In genomic region chr2:108621087-108621559, GRCh38 we compare ENCODE assay signal across 1 cellular context.
TF ChIP-seq lines count a peak whose summit lies in the region.

No MANE protein-coding gene starts in this region.

TF ChIP-seq in K562, 482 proteins besides CTCF, POLR2A, EP300 and RAD21 (continued from another document and continues in another):
- TF ChIP-seq BRF2 (IDR thresholded peaks at IDR 0.05; ENCODE audit: borderline replicate concordance, insufficient read depth, insufficient read length) (no peak), CTCFL (IDR thresholded peaks at IDR 0.05; ENCODE audit: borderline replicate concordance, insufficient read depth, low read depth, low read length, poor library complexity, severe bottlenecking) (no peak), SMARCB1 (IDR thresholded peaks at IDR 0.05; ENCODE audit: insufficient read length, low read depth) (no peak), ZNF589 (CRISPR knock-in tag; IDR thresholded peaks at IDR 0.05; ENCODE audit: low read depth) (no peak), PTRF (tag; IDR thresholded peaks at IDR 0.05) (no peak), CBX3 (IDR thresholded peaks at IDR 0.05; ENCODE audit: borderline replicate concordance in 1 of 2, low read length in 2 of 2) (peak in 1 of 2 experiments; percentile 39; a peak in 1 of 3 replicates), SIN3B (IDR thresholded peaks at IDR 0.05; ENCODE audit: low read depth) (no peak), TAL1 (IDR thresholded peaks at IDR 0.05) (peak; percentile 26), TFAP4 (CRISPR knock-in tag; IDR thresholded peaks at IDR 0.05; ENCODE audit: borderline replicate concordance) (peak; percentile 37; the same call in 1 of the 2 replicates), L3MBTL2 (IDR thresholded peaks at IDR 0.05) (peak; percentile 87), NFATC3 (IDR thresholded peaks at IDR 0.05) (0 out of 2 replicates have a peak, but pooled peaks have one; percentile 17), FIP1L1 (IDR thresholded peaks at IDR 0.05; ENCODE audit: low read depth, low read length, poor library complexity, severe bottlenecking) (no peak), C11orf30 (IDR thresholded peaks at IDR 0.05; ENCODE audit: low read depth) (peak; percentile 82), TEAD4 (IDR thresholded peaks at IDR 0.05; ENCODE audit: low read length) (peak; percentile 35; the same call in 1 of the 2 replicates), TEAD4 (CRISPR knock-in tag; IDR thresholded peaks at IDR 0.05; ENCODE audit: borderline replicate concordance) (no peak), HNRNPK (IDR thresholded peaks at IDR 0.05; ENCODE audit: low read depth, low read length, poor library complexity, severe bottlenecking) (no peak), USF1 (CRISPR knock-in tag; IDR thresholded peaks at IDR 0.05) (peak; percentile 40; the same call in 1 of the 2 replicates), MED1 (CRISPR knock-in tag; IDR thresholded peaks at IDR 0.05; ENCODE audit: borderline replicate concordance) (no peak), MLX (CRISPR knock-in tag; conservative IDR thresholded peaks at IDR 0.05) (no peak), ARID1B (IDR thresholded peaks at IDR 0.05) (peak; percentile 72), ZBTB17 (CRISPR knock-in tag; IDR thresholded peaks at IDR 0.05) (no peak), ZNF24 (IDR thresholded peaks at IDR 0.05) (no peak), ZNF121 (CRISPR knock-in tag; conservative IDR thresholded peaks at IDR 0.05) (no peak), HSF4 (CRISPR knock-in tag; IDR thresholded peaks at IDR 0.05; ENCODE audit: borderline replicate concordance) (no peak), SMARCE1 (IDR thresholded peaks at IDR 0.05) (peak; percentile 72), NCOA4 (IDR thresholded peaks at IDR 0.05; ENCODE audit: partially characterized antibody) (no peak), PRDM10 (IDR thresholded peaks at IDR 0.05; ENCODE audit: partially characterized antibody) (no peak), MAZ (CRISPR knock-in tag; conservative IDR thresholded peaks at IDR 0.05 in 1 of 2, IDR thresholded peaks at IDR 0.05 in 1 of 2) (peak in 1 of 2 experiments; percentile 70; a peak in 1 of 4 replicates), WHSC1 (IDR thresholded peaks at IDR 0.05; ENCODE audit: low read length) (no peak), GABPB1 (CRISPR knock-in tag; IDR thresholded peaks at IDR 0.05) (0 out of 2 replicates have a peak, but pooled peaks have one; percentile 23), ZNF384 (IDR thresholded peaks at IDR 0.05; ENCODE audit: low read depth, low read length) (no peak), ZBTB43 (CRISPR knock-in tag; IDR thresholded peaks at IDR 0.05) (no peak), SREBF2 (CRISPR knock-in tag; IDR thresholded peaks at IDR 0.05) (no peak), KDM1A (IDR thresholded peaks at IDR 0.05) (peak; percentile 65 to 72; a peak in 3 of 4 replicates), SREBF1 (IDR thresholded peaks at IDR 0.05; ENCODE audit: borderline replicate concordance, low read depth, low read length) (no peak), ZNF695 (CRISPR knock-in tag; IDR thresholded peaks at IDR 0.05) (no peak), NCOR1 (IDR thresholded peaks at IDR 0.05) (no peak; the same call in 1 of the 2 replicates), GABPA (tag; conservative IDR thresholded peaks at IDR 0.05; ENCODE audit: low read depth) (0 out of 2 replicates have a peak, but pooled peaks have one; percentile 7), NR1H2 (CRISPR knock-in tag; IDR thresholded peaks at IDR 0.05) (no peak), NR2C1 (IDR thresholded peaks at IDR 0.05) (peak; percentile 59), NR2C1 (tag; IDR thresholded peaks at IDR 0.05) (0 out of 2 replicates have a peak, but pooled peaks have one; percentile 32), CLOCK (CRISPR knock-in tag; IDR thresholded peaks at IDR 0.05; ENCODE audit: borderline replicate concordance) (no peak)
- TF ChIP-seq, protein P1, sequence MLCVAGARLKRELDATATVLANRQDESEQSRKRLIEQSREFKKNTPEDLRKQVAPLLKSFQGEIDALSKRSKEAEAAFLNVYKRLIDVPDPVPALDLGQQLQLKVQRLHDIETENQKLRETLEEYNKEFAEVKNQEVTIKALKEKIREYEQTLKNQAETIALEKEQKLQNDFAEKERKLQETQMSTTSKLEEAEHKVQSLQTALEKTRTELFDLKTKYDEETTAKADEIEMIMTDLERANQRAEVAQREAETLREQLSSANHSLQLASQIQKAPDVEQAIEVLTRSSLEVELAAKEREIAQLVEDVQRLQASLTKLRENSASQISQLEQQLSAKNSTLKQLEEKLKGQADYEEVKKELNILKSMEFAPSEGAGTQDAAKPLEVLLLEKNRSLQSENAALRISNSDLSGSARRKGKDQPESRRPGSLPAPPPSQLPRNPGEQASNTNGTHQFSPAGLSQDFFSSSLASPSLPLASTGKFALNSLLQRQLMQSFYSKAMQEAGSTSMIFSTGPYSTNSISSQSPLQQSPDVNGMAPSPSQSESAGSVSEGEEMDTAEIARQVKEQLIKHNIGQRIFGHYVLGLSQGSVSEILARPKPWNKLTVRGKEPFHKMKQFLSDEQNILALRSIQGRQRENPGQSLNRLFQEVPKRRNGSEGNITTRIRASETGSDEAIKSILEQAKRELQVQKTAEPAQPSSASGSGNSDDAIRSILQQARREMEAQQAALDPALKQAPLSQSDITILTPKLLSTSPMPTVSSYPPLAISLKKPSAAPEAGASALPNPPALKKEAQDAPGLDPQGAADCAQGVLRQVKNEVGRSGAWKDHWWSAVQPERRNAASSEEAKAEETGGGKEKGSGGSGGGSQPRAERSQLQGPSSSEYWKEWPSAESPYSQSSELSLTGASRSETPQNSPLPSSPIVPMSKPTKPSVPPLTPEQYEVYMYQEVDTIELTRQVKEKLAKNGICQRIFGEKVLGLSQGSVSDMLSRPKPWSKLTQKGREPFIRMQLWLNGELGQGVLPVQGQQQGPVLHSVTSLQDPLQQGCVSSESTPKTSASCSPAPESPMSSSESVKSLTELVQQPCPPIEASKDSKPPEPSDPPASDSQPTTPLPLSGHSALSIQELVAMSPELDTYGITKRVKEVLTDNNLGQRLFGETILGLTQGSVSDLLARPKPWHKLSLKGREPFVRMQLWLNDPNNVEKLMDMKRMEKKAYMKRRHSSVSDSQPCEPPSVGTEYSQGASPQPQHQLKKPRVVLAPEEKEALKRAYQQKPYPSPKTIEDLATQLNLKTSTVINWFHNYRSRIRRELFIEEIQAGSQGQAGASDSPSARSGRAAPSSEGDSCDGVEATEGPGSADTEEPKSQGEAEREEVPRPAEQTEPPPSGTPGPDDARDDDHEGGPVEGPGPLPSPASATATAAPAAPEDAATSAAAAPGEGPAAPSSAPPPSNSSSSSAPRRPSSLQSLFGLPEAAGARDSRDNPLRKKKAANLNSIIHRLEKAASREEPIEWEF (CRISPR knock-in tag; IDR thresholded peaks at IDR 0.05) = no peak
- TF ChIP-seq, protein P2, sequence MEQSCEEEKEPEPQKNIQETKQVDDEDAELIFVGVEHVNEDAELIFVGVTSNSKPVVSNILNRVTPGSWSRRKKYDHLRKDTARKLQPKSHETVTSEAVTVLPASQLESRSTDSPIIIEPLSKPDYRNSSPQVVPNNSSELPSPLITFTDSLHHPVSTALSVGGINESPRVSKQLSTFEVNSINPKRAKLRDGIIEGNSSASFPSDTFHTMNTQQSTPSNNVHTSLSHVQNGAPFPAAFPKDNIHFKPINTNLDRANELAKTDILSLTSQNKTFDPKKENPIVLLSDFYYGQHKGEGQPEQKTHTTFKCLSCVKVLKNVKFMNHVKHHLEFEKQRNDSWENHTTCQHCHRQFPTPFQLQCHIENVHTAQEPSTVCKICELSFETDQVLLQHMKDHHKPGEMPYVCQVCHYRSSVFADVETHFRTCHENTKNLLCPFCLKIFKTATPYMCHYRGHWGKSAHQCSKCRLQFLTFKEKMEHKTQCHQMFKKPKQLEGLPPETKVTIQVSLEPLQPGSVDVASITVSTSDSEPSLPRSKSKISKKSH (CRISPR knock-in tag; IDR thresholded peaks at IDR 0.05) = no peak
